In genomic region chr16:30762991-30763725, GRCh38 we compare ENCODE assay signal across 9 cellular contexts. TPM values are rescaled to one million over a fixed set of nuclear protein-coding genes. Genes with fewer than 3 reads are reported as not detected.
DNase-seq lines count a peak whose midpoint lies in the region; ATAC-seq, FAIRE-seq and TF ChIP-seq lines count a peak whose summit lies in the region.
"Had no signal": no experiment of that assay in that cellular context is flagged by ENCODE, and none has a peak within 500 bp of the region (broad histone marks: within the 10 kb centered on the region; RNA-seq: fewer than 3 reads in every experiment).

No MANE protein-coding gene starts in this region.

- POLR2A ChIA-PET in naive thymus-derived CD8-positive, alpha-beta T cell (lab: Charles Lee): interaction anchor here (0.6 to 1.5 kb wide), 10 partner anchors 9 to 340 kb away, joined by 3 to 8 read pairs (median 3); partner anchors contain the start of gene PHKG2

- H3K4me3 ChIP-seq in BE2C (ENCODE audit: low read depth, low read length) (peak overlapping the region; percentile 73), LNCaP clone FGC (ENCODE audit: low read depth, low read length) (peak overlapping the region; percentile 78), dorsolateral prefrontal cortex (peak overlapping the region; percentile 66 to 99 (median 90))

- H3K27me3 ChIP-seq in BE2C (no peaks in the 10 kb centered on the region), dorsolateral prefrontal cortex (no peaks in the 10 kb centered on the region)

- intact Hi-C loops in dorsolateral prefrontal cortex (cut with DNase I): loop anchor here (1.0 to 10.0 kb wide), 5 partner anchors 14 to 188 kb away; partner anchors contain the start of genes PHKG2 (in 2 of the 2), FBXL19 (in 1 of the 2), SRCAP (in 1 of the 2) and ZNF688 (in 1 of the 2)

- peaks cover 18 to 55% (median 35%) of the 10 kb centered on the region in 4 donors for H3K4me1 Mint-ChIP-seq in naive thymus-derived CD8-positive, alpha-beta T cell

- no peaks in the 10 kb centered on the region for H3K4me1 ChIP-seq in BE2C

- peak overlapping the region; percentile 85 to 99 (median 96) for H3K4me3 Mint-ChIP-seq in naive thymus-derived CD8-positive, alpha-beta T cell

- no peaks in the 10 kb centered on the region for H3K9me3 ChIP-seq in BE2C

- DNase-seq in BE2C (no peak), LNCaP clone FGC (ENCODE audit: low read depth) (no peak), dorsolateral prefrontal cortex (peak in 1 of 10 donors; percentile 38), COLO829 (ENCODE audit: low spot score) (no peak), RKO (ENCODE audit: low spot score) (no peak), NCI-H82 (lab: John Stamatoyannopoulos, UW) (no peak), D721Med (ENCODE audit: insufficient read length, low spot score) (no peak)
- DNase-seq in naive thymus-derived CD8-positive, alpha-beta T cell: no peak
- DNase-seq: NCI-H1417 treated with DMSO at 0.1 percent for 48 hours had no signal

- H3K27ac ChIP-seq in dorsolateral prefrontal cortex: peak overlapping the region in 28 of 59 donors; percentile 44 to 96 (median 88)

- H3K27me3 Mint-ChIP-seq in naive thymus-derived CD8-positive, alpha-beta T cell: no peaks in the 10 kb centered on the region

- H3K36me3 Mint-ChIP-seq in naive thymus-derived CD8-positive, alpha-beta T cell: peaks cover 0 to 45% (median 15%) of the 10 kb centered on the region in 3 donors

- H3K36me3 ChIP-seq in BE2C: peaks cover 49% of the 10 kb centered on the region

- ATAC-seq in naive thymus-derived CD8-positive, alpha-beta T cell: no peak

- TF ChIP-seq CTCF in BE2C (IDR thresholded peaks at IDR 0.05; ENCODE audit: low read depth, low read length) (no peak), LNCaP clone FGC (IDR thresholded peaks at IDR 0.05; ENCODE audit: control insufficient read depth, extremely low read depth, insufficient read depth) (no peak), dorsolateral prefrontal cortex (IDR thresholded peaks at IDR 0.05 in 54 of 56, conservative IDR thresholded peaks at IDR 0.05 in 2 of 56; ENCODE audit: low read depth in 1 of 56, partially characterized antibody in 56 of 56) (no peak), D721Med (IDR thresholded peaks at IDR 0.05; ENCODE audit: insufficient read depth, missing control alignments) (no peak)

- FAIRE-seq in D721Med (lab: Jason Lieb, UNC): no peak

- H3K27ac Mint-ChIP-seq in naive thymus-derived CD8-positive, alpha-beta T cell: peak overlapping the region; percentile 88 to 97 (median 94)

- no peaks in the 10 kb centered on the region for H3K9me3 Mint-ChIP-seq in naive thymus-derived CD8-positive, alpha-beta T cell

RNA-seq across cellular contexts. Expression of gene RNF40, which starts 1.0 kb away (rescaled TPM):
- 215 TPM for polyA plus RNA-seq in BE2C (2012; ENCODE audit: insufficient read depth, insufficient read length, low read depth)
- total RNA-seq in dorsolateral prefrontal cortex: 100 to 1,000 TPM in 39 of 120 experiments, 10 to 100 TPM in 81; 72.0 to 128 (median 95.4) TPM
- total RNA-seq in naive thymus-derived CD8-positive, alpha-beta T cell: 100 to 1,000 TPM; 112 to 114 TPM
- 10 to 100 TPM; 24.4 to 52.4 (median 27.2) TPM for polyA plus RNA-seq in naive thymus-derived CD8-positive, alpha-beta T cell

RNA-seq across cellular contexts. Expression of gene CFAP119, which starts 1.3 kb away (rescaled TPM):
- polyA plus RNA-seq in BE2C (2012; ENCODE audit: insufficient read depth, insufficient read length, low read depth): 5.5 TPM
- total RNA-seq in dorsolateral prefrontal cortex: 10 to 100 TPM in 93 of 120 experiments, 1 to 10 TPM in 27; 3.6 to 27.3 (median 12.7) TPM
- 1 to 10 TPM; 2.0 to 4.1 TPM for total RNA-seq in naive thymus-derived CD8-positive, alpha-beta T cell
- polyA plus RNA-seq in naive thymus-derived CD8-positive, alpha-beta T cell: under 1 TPM; 0.11 to 0.38 (median 0.31) TPM

RNA-seq across cellular contexts. Expression of gene PHKG2, which starts 14.9 kb away (rescaled TPM):
- 50.9 TPM for polyA plus RNA-seq in BE2C (2012; ENCODE audit: insufficient read depth, insufficient read length, low read depth)
- 10 to 100 TPM; 25.1 to 55.2 (median 38.8) TPM for total RNA-seq in dorsolateral prefrontal cortex
- 10 to 100 TPM; 50.2 to 53.7 TPM for total RNA-seq in naive thymus-derived CD8-positive, alpha-beta T cell
- polyA plus RNA-seq in naive thymus-derived CD8-positive, alpha-beta T cell: 10 to 100 TPM; 39.7 to 43.1 (median 40.6) TPM

RNA-seq across cellular contexts. Expression of gene ZNF629, which starts 23.8 kb away (rescaled TPM):
- 39.3 TPM for polyA plus RNA-seq in BE2C (2012; ENCODE audit: insufficient read depth, insufficient read length, low read depth)
- total RNA-seq in dorsolateral prefrontal cortex: 10 to 100 TPM; 11.5 to 20.4 (median 15.6) TPM
- total RNA-seq in naive thymus-derived CD8-positive, alpha-beta T cell: 1 to 10 TPM; 9.3 to 10.0 TPM
- polyA plus RNA-seq in naive thymus-derived CD8-positive, alpha-beta T cell: 1 to 10 TPM in 1 of 3 donors, under 1 TPM in 2; 0.17 to 2.5 (median 0.91) TPM
